Comparison of ENCODE assay signal across 8 cellular contexts in genomic region chr11:73812234-73812633, GRCh38.
"Had no signal": no experiment of that assay in that cellular context is flagged by ENCODE, and none has a peak within 500 bp of the region (broad histone marks: within the 10 kb centered on the region; RNA-seq: fewer than 3 reads in every experiment).

No MANE protein-coding gene starts in this region.

- ATAC-seq: GM23338, HepG2 had no signal

- H3K27ac ChIP-seq: HL-60 had no signal

- H3K4me3 ChIP-seq: GM23338 had no signal

- H2AFZ ChIP-seq: GM23338 had no signal

- FAIRE-seq: H1, H54, HepG2 had no signal

- H3K4me2 ChIP-seq: GM23338 had no signal

- DNase-seq: H9, HCEC 1CT, KBM-7 had no signal
